Comparison of ENCODE assay signal across 14 cellular contexts in genomic region chr14:68774771-68775613, GRCh38. TPM values are rescaled to one million over a fixed set of nuclear protein-coding genes. Genes with fewer than 3 reads are reported as not detected.
DNase-seq lines count a peak whose midpoint lies in the region; ATAC-seq and TF ChIP-seq lines count a peak whose summit lies in the region.
"Had no signal": no experiment of that assay in that cellular context is flagged by ENCODE, and none has a peak within 500 bp of the region (broad histone marks: within the 10 kb centered on the region; RNA-seq: fewer than 3 reads in every experiment).

No MANE protein-coding gene starts in this region.

- no peaks in the 10 kb centered on the region for H3K36me3 Mint-ChIP-seq in activated CD4-positive, alpha-beta memory T cell treated with anti-CD3 and anti-CD28 coated beads for 36 hours
- H3K36me3 Mint-ChIP-seq in activated CD4-positive, alpha-beta memory T cell treated with anti-CD3 and anti-CD28 coated beads, Interleukin-2, amount 10 ng/mL, durations not matched to agents 7 days and 5 days (ENCODE audit: low read depth): peaks cover 25% of the 10 kb centered on the region
- H3K36me3 Mint-ChIP-seq: natural killer cell treated with Interleukin-12 subunit alpha and Interleukin-12 subunit beta and Interleukin-15 and Interleukin-18, amount 100 ng/mL, for 72 hours had no signal

- no TSS peak for BruUV-seq in OCI-LY7 (replicated peaks; lab: Mats Ljungman, UMichigan)

- H3K4me1 ChIP-seq in adipocyte (ENCODE audit: control insufficient read depth, insufficient read depth, low read length): peaks cover 14% of the 10 kb centered on the region
- peaks cover 45% of the 10 kb centered on the region for H3K4me1 ChIP-seq in upper lobe of right lung
- peaks cover 2% of the 10 kb centered on the region for H3K4me1 ChIP-seq in OCI-LY7 (ENCODE audit: insufficient read depth, low read length, poor library complexity, severe bottlenecking)

- no peak for TF ChIP-seq CTCF in upper lobe of right lung (IDR thresholded peaks at IDR 0.05)
- TF ChIP-seq CTCF in OCI-LY7 (conservative IDR thresholded peaks at IDR 0.05; ENCODE audit: low read length): no peak

- H3K9me3 ChIP-seq in adipocyte (ENCODE audit: control insufficient read depth, low read length) (no peaks in the 10 kb centered on the region), upper lobe of right lung (no peaks in the 10 kb centered on the region), OCI-LY7 (ENCODE audit: low read length) (no peaks in the 10 kb centered on the region)

- POLR2A ChIA-PET in activated CD4-positive, alpha-beta memory T cell treated with anti-CD3 and anti-CD28 coated beads for 36 hours (lab: Charles Lee): interaction anchor here (1.4 kb wide), 1 partner anchor 15 kb away, joined by 4 read pairs; no protein-coding TSS in a partner anchor
- POLR2A ChIA-PET in activated CD4-positive, alpha-beta memory T cell treated with anti-CD3 and anti-CD28 coated beads, Interleukin-2, amount 10 ng/mL, durations not matched to agents 7 days and 5 days (lab: Charles Lee): interaction anchor here (0.9 to 1.7 kb wide), 3 partner anchors 12 to 17 kb away, joined by 3 to 12 read pairs (median 4); partner anchors contain the start of gene ZFP36L1
- POLR2A ChIA-PET in OCI-LY7 (lab: Charles Lee): interaction anchor here (0.6 to 0.7 kb wide), 2 partner anchors 13 to 1547 kb away, joined by 3 to 6 read pairs; no protein-coding TSS in a partner anchor

- no peaks in the 10 kb centered on the region for H4K20me1 ChIP-seq in OCI-LY7 (ENCODE audit: insufficient read depth, low read length)

- ATAC-seq in upper lobe of right lung: no peak
- ATAC-seq: effector memory CD8-positive, alpha-beta T cell; natural killer cell treated with Interleukin-12 subunit alpha and Interleukin-12 subunit beta and Interleukin-15 and Interleukin-18, amount 100 ng/mL, for 72 hours had no signal

- intact Hi-C loops in activated CD4-positive, alpha-beta memory T cell treated with anti-CD3 and anti-CD28 coated beads for 36 hours (cut with micrococcal nuclease): no loop called here
- intact Hi-C loops in upper lobe of right lung (cut with DNase I): no loop called here
- intact Hi-C loops in OCI-LY7 (cut with micrococcal nuclease; ENCODE audit: unreplicated experiment): no loop called here

- no peak for DNase-seq in activated CD4-positive, alpha-beta memory T cell treated with anti-CD3 and anti-CD28 coated beads for 36 hours
- DNase-seq in activated CD4-positive, alpha-beta memory T cell treated with anti-CD3 and anti-CD28 coated beads, Interleukin-2, amount 10 ng/mL, durations not matched to agents 7 days and 5 days: no peak
- DNase-seq in adipocyte (ENCODE audit: low read depth) (peak; percentile 67), foreskin melanocyte (peak; percentile 100), upper lobe of right lung (peak; percentile 31), OCI-LY7 (ENCODE audit: low spot score) (no peak), DMS153 treated with DMSO at 0.1 percent for 48 hours (lab: John Stamatoyannopoulos, UW; ENCODE audit: unreplicated experiment) (no peak)
- no peak for DNase-seq in NK-92 treated with Interleukin-12 subunit alpha and Interleukin-12 subunit beta, amount 100 ng/mL, for 24 hours (lab: John Stamatoyannopoulos, UW)
- DNase-seq: activated naive CD4-positive, alpha-beta T cell treated with anti-CD3 and anti-CD28 coated beads for 36 hours; effector memory CD8-positive, alpha-beta T cell; substantia nigra had no signal

- H3K9ac ChIP-seq in adipocyte (ENCODE audit: low read length): no peak overlapping the region

- CTCF ChIA-PET in activated CD4-positive, alpha-beta memory T cell treated with anti-CD3 and anti-CD28 coated beads for 36 hours (lab: Charles Lee): interaction anchor here (2.0 to 6.0 kb wide), 2 partner anchors 14 to 41 kb away, joined by 6 to 28 read pairs; no protein-coding TSS in a partner anchor
- CTCF ChIA-PET in activated CD4-positive, alpha-beta memory T cell treated with anti-CD3 and anti-CD28 coated beads, Interleukin-2, amount 10 ng/mL, durations not matched to agents 7 days and 5 days (lab: Charles Lee): interaction anchor here (0.9 to 2.3 kb wide), 3 partner anchors 13 to 571 kb away, joined by 3 to 7 read pairs (median 6); no protein-coding TSS in a partner anchor
- CTCF ChIA-PET in OCI-LY7 (lab: Charles Lee; ENCODE audit: unreplicated experiment): no interaction called here

- no peaks in the 10 kb centered on the region for H3K27me3 Mint-ChIP-seq in activated CD4-positive, alpha-beta memory T cell treated with anti-CD3 and anti-CD28 coated beads for 36 hours
- no peaks in the 10 kb centered on the region for H3K27me3 Mint-ChIP-seq in activated CD4-positive, alpha-beta memory T cell treated with anti-CD3 and anti-CD28 coated beads, Interleukin-2, amount 10 ng/mL, durations not matched to agents 7 days and 5 days
- H3K27me3 Mint-ChIP-seq: activated B cell treated with CpG ODN at 0.5 μM for 24 hours; B cell; effector memory CD8-positive, alpha-beta T cell; natural killer cell treated with Interleukin-12 subunit alpha and Interleukin-12 subunit beta and Interleukin-15 and Interleukin-18, amount 100 ng/mL, for 72 hours had no signal

- no peak overlapping the region for H3K4me3 ChIP-seq in adipocyte (ENCODE audit: low read length)
- no peak overlapping the region for H3K4me3 ChIP-seq in upper lobe of right lung
- no peak overlapping the region for H3K4me3 ChIP-seq in OCI-LY7 (ENCODE audit: low read depth, low read length, poor library complexity, severe bottlenecking)

- H3K79me2 ChIP-seq in OCI-LY7 (ENCODE audit: insufficient read depth, low read depth, low read length): no peaks in the 10 kb centered on the region

- H3K4me2 ChIP-seq in OCI-LY7 (ENCODE audit: low read length): no peak overlapping the region

- peaks cover 3% of the 10 kb centered on the region for H3K9me3 Mint-ChIP-seq in activated CD4-positive, alpha-beta memory T cell treated with anti-CD3 and anti-CD28 coated beads for 36 hours
- peaks cover 16% of the 10 kb centered on the region for H3K9me3 Mint-ChIP-seq in activated CD4-positive, alpha-beta memory T cell treated with anti-CD3 and anti-CD28 coated beads, Interleukin-2, amount 10 ng/mL, durations not matched to agents 7 days and 5 days
- H3K9me3 Mint-ChIP-seq: effector memory CD8-positive, alpha-beta T cell had no signal

- H3K27me3 ChIP-seq in adipocyte (replicated peaks; ENCODE audit: control insufficient read depth, insufficient read depth, low read length) (no peaks in the 10 kb centered on the region), upper lobe of right lung (no peaks in the 10 kb centered on the region)

- H3K4me1 Mint-ChIP-seq in activated CD4-positive, alpha-beta memory T cell treated with anti-CD3 and anti-CD28 coated beads for 36 hours (ENCODE audit: low read depth): peaks cover 72% of the 10 kb centered on the region
- peaks cover 59% of the 10 kb centered on the region for H3K4me1 Mint-ChIP-seq in activated CD4-positive, alpha-beta memory T cell treated with anti-CD3 and anti-CD28 coated beads, Interleukin-2, amount 10 ng/mL, durations not matched to agents 7 days and 5 days

- no peak overlapping the region for H3K4me3 Mint-ChIP-seq in activated CD4-positive, alpha-beta memory T cell treated with anti-CD3 and anti-CD28 coated beads for 36 hours
- no peak overlapping the region for H3K4me3 Mint-ChIP-seq in activated CD4-positive, alpha-beta memory T cell treated with anti-CD3 and anti-CD28 coated beads, Interleukin-2, amount 10 ng/mL, durations not matched to agents 7 days and 5 days
- H3K4me3 Mint-ChIP-seq: activated B cell treated with CpG ODN at 0.5 μM for 24 hours; activated naive CD4-positive, alpha-beta T cell treated with anti-CD3 and anti-CD28 coated beads for 36 hours; B cell; effector memory CD8-positive, alpha-beta T cell; natural killer cell treated with Interleukin-12 subunit alpha and Interleukin-12 subunit beta and Interleukin-15 and Interleukin-18, amount 100 ng/mL, for 72 hours had no signal

- no peak overlapping the region for H2AFZ ChIP-seq in OCI-LY7 (ENCODE audit: low read length)

- no peaks in the 10 kb centered on the region for H3K36me3 ChIP-seq in adipocyte (ENCODE audit: control insufficient read depth, insufficient read depth, low read length, severe bottlenecking)
- H3K36me3 ChIP-seq in upper lobe of right lung: no peaks in the 10 kb centered on the region
- H3K36me3 ChIP-seq in OCI-LY7 (ENCODE audit: insufficient read depth, low read length): no peaks in the 10 kb centered on the region

- H3K27ac ChIP-seq in upper lobe of right lung: no peak overlapping the region
- no peak overlapping the region for H3K27ac ChIP-seq in OCI-LY7 (ENCODE audit: low read depth, low read length, poor library complexity, severe bottlenecking)

- H3K9me2 ChIP-seq in OCI-LY7 (ENCODE audit: insufficient read depth, low read length): no peaks in the 10 kb centered on the region

- peak overlapping the region; percentile 6 for H3K27ac Mint-ChIP-seq in activated CD4-positive, alpha-beta memory T cell treated with anti-CD3 and anti-CD28 coated beads for 36 hours
- H3K27ac Mint-ChIP-seq in activated CD4-positive, alpha-beta memory T cell treated with anti-CD3 and anti-CD28 coated beads, Interleukin-2, amount 10 ng/mL, durations not matched to agents 7 days and 5 days: no peak overlapping the region
- H3K27ac Mint-ChIP-seq: activated B cell treated with CpG ODN at 0.5 μM for 24 hours; activated naive CD4-positive, alpha-beta T cell treated with anti-CD3 and anti-CD28 coated beads for 36 hours; B cell had no signal

RNA-seq across cellular contexts. Expression of gene ZFP36L1, which starts 17.9 kb away (rescaled TPM):
- total RNA-seq in activated CD4-positive, alpha-beta memory T cell treated with anti-CD3 and anti-CD28 coated beads for 36 hours: 100 to 1,000 TPM; 103 to 107 TPM
- 100 to 1,000 TPM in 1 of 2 experiments, 10 to 100 TPM in 1; 96.1 to 103 TPM for total RNA-seq in activated CD4-positive, alpha-beta memory T cell treated with anti-CD3 and anti-CD28 coated beads, Interleukin-2, amount 10 ng/mL, durations not matched to agents 7 days and 5 days
- total RNA-seq in upper lobe of right lung (187 TPM), OCI-LY7 (2022) (51.4 and 57.0 TPM in 2 replicates)
- total RNA-seq in OCI-LY7 (2014; rRNA removed; shearing (Covaris generic)): 24.2 and 25.6 TPM in 2 replicates

Comparison
In these comparisons a context has a peak if more than half of its experiments do, and no peak if none do; other contexts are left out.
1. DNase-seq: peak in adipocyte (single experiment), foreskin melanocyte (single experiment) and upper lobe of right lung (single experiment); none in activated CD4-positive, alpha-beta memory T cell treated with anti-CD3 and anti-CD28 coated beads for 36 hours (single experiment), activated CD4-positive, alpha-beta memory T cell treated with anti-CD3 and anti-CD28 coated beads, Interleukin-2, amount 10 ng/mL, durations not matched to agents 7 days and 5 days (single experiment), OCI-LY7 (single experiment), DMS153 treated with DMSO at 0.1 percent for 48 hours (single experiment) and NK-92 treated with Interleukin-12 subunit alpha and Interleukin-12 subunit beta, amount 100 ng/mL, for 24 hours (single experiment).